In the genomic region with DNA sequence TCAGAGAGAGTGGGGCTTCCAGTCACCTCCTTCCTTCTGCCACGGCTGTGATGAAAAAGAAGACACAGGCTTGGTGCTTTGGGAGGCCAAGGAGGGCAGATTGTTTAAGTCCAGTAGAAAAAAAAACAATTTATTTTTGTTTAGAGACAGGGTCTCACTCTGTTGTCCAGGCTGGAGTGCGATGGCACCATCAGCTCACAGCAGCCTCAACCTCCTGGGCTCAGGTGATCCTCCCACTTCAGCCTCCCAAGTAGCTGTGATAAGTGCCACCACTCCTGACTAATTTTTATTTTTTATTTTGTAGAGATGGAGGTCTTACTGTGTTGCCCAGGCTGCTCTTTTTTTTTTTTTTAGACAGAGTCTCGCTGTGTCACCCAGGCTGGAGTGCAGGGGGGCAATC, we compare ENCODE assay signal across 1 cellular context.
TF ChIP-seq lines count a peak whose summit lies in the region.

No MANE protein-coding gene starts in this region.

TF ChIP-seq in K562, 482 proteins besides CTCF, POLR2A, EP300 and RAD21:
- TF ChIP-seq ZNF121 (CRISPR knock-in tag; conservative IDR thresholded peaks at IDR 0.05) (peak; percentile 68), MYBL2 (IDR thresholded peaks at IDR 0.05; ENCODE audit: low read depth) (no peak), MYBL2 (CRISPR knock-in tag; IDR thresholded peaks at IDR 0.05; ENCODE audit: borderline replicate concordance) (no peak)
TF ChIP-seq in K562: peak in this region for 1.
